Comparison of ENCODE assay signal across 11 cellular contexts in genomic region chr5:103375356-103375755, GRCh38.
A peak's percentile ranks its signal among the peaks of the same experiment; 100 is the strongest.
DNase-seq lines count a peak whose midpoint lies in the region; ATAC-seq and TF ChIP-seq lines count a peak whose summit lies in the region.
"Had no signal": no experiment of that assay in that cellular context is flagged by ENCODE, and none has a peak within 500 bp of the region (broad histone marks: within the 10 kb centered on the region; RNA-seq: fewer than 3 reads in every experiment).

No MANE protein-coding gene starts in this region.

- intact Hi-C loops in left cardiac atrium (cut with DNase I) = no loop called here

- peaks cover 23% of the 10 kb centered on the region for H3K4me1 Mint-ChIP-seq in mesothelial cell of epicardium
- H3K4me1 Mint-ChIP-seq: activated naive CD4-positive, alpha-beta T cell treated with anti-CD3 and anti-CD28 coated beads, Interleukin-2, amount 10 ng/mL, durations not matched to agents 7 days and 5 days had no signal

- no peaks in the 10 kb centered on the region for H3K27me3 Mint-ChIP-seq in mesothelial cell of epicardium (ENCODE audit: low read depth)

- peaks cover 8% of the 10 kb centered on the region for H3K9me3 Mint-ChIP-seq in mesothelial cell of epicardium
- H3K9me3 Mint-ChIP-seq: activated naive CD4-positive, alpha-beta T cell treated with anti-CD3 and anti-CD28 coated beads, Interleukin-2, amount 10 ng/mL, durations not matched to agents 7 days and 5 days had no signal

- DNase-seq in ELR (ENCODE audit: low read depth) (peak; percentile 25), NAMALWA (ENCODE audit: low spot score) (peak; percentile 7), astrocyte of the hippocampus (ENCODE audit: low read depth, low spot score) (peak; percentile 81), mesothelial cell of epicardium (ENCODE audit: low spot score in 2 of 2, unreplicated experiment in 2 of 2) (no peak), left cardiac atrium (no peak)
- DNase-seq in effector CD8-positive, alpha-beta T cell (lab: John Stamatoyannopoulos, UW) = no peak
- DNase-seq: activated CD4-positive, alpha-beta T cell treated with anti-CD3 and anti-CD28 coated beads, Interleukin-2, amount 50 U/mL, for 1 hour; activated naive CD4-positive, alpha-beta T cell treated with anti-CD3 and anti-CD28 coated beads, Interleukin-2, amount 10 ng/mL, durations not matched to agents 7 days and 5 days; kidney had no signal

- H3K4me3 Mint-ChIP-seq in mesothelial cell of epicardium = no peak overlapping the region
- H3K4me3 Mint-ChIP-seq: activated naive CD4-positive, alpha-beta T cell treated with anti-CD3 and anti-CD28 coated beads, Interleukin-2, amount 10 ng/mL, durations not matched to agents 7 days and 5 days had no signal

- TF ChIP-seq CTCF in mesothelial cell of epicardium (IDR thresholded peaks at IDR 0.05; ENCODE audit: unreplicated experiment) = no peak

- TF ChIP-seq POLR2A in GM18505 (IDR thresholded peaks at IDR 0.05; ENCODE audit: borderline replicate concordance, extremely low read depth, insufficient read depth, insufficient read length) = no peak

- peak overlapping the region; percentile 4 for H3K27ac Mint-ChIP-seq in mesothelial cell of epicardium
- H3K27ac Mint-ChIP-seq: activated naive CD4-positive, alpha-beta T cell treated with anti-CD3 and anti-CD28 coated beads, Interleukin-2, amount 10 ng/mL, durations not matched to agents 7 days and 5 days had no signal

- no peaks in the 10 kb centered on the region for H3K36me3 Mint-ChIP-seq in mesothelial cell of epicardium
- H3K36me3 Mint-ChIP-seq: activated naive CD4-positive, alpha-beta T cell treated with anti-CD3 and anti-CD28 coated beads, Interleukin-2, amount 10 ng/mL, durations not matched to agents 7 days and 5 days had no signal

- ATAC-seq in GM21723 (IDR thresholded peaks at IDR 0.05; ENCODE audit: unreplicated experiment) (no peak), left cardiac atrium (no peak), GM18505 (IDR thresholded peaks at IDR 0.05; ENCODE audit: unreplicated experiment) (no peak)

Comparison
In these comparisons a context has a peak if more than half of its experiments do, and no peak if none do; other contexts are left out.
1. DNase-seq: peak in ELR (single experiment), NAMALWA (single experiment) and astrocyte of the hippocampus (single experiment); none in mesothelial cell of epicardium (0 of 2), effector CD8-positive, alpha-beta T cell (single experiment) and left cardiac atrium (single experiment).